Comparison of ENCODE assay signal across 8 cellular contexts in genomic region chr2:95207111-95207961, GRCh38. TPM values are rescaled to one million over a fixed set of nuclear protein-coding genes. Genes with fewer than 3 reads are reported as not detected.
DNase-seq lines count a peak whose midpoint lies in the region; ATAC-seq and TF ChIP-seq lines count a peak whose summit lies in the region.

ZNF892 (plus strand) TSS chr2:95207521; CDS start chr2:95207816, 295 bp downstream.

- H3K9me3 Mint-ChIP-seq in activated CD4-positive, alpha-beta T cell treated with anti-CD3 and anti-CD28 coated beads for 36 hours (ENCODE audit: low read depth), result peaks cover 27% of the 10 kb centered on the region

- no peaks in the 10 kb centered on the region for H3K27me3 ChIP-seq in layer of hippocampus (ENCODE audit: control insufficient read depth, insufficient read depth, low read length)

- peak within 1 kb of the TSS; percentile 76 for H3K27ac ChIP-seq in layer of hippocampus (ENCODE audit: low read depth, low read length)

- intact Hi-C loops in activated CD4-positive, alpha-beta T cell treated with anti-CD3 and anti-CD28 coated beads for 36 hours (cut with DNase I, micrococcal nuclease), result loop anchor here (1.0 to 2.0 kb wide), 7 partner anchors 42 to 195 kb away; partner anchors contain the start of genes ZNF2 (in 2 of the 2), FAHD2A (in 1 of the 2) and ZNF514 (in 1 of the 2)

- CTCF ChIA-PET in activated CD4-positive, alpha-beta T cell treated with anti-CD3 and anti-CD28 coated beads for 36 hours (lab: Charles Lee), result no interaction called here

- H3K36me3 Mint-ChIP-seq in activated CD4-positive, alpha-beta T cell treated with anti-CD3 and anti-CD28 coated beads for 36 hours (ENCODE audit: low read depth), result peaks cover 39% of the 10 kb centered on the region

- H3K27me3 Mint-ChIP-seq in activated CD4-positive, alpha-beta T cell treated with anti-CD3 and anti-CD28 coated beads for 36 hours, result no peaks in the 10 kb centered on the region

- H3K4me1 Mint-ChIP-seq in activated CD4-positive, alpha-beta T cell treated with anti-CD3 and anti-CD28 coated beads for 36 hours, result peaks cover 17% of the 10 kb centered on the region

- ATAC-seq in GM18907 (IDR thresholded peaks at IDR 0.05; ENCODE audit: unreplicated experiment) (peak; percentile 99), HG03139 (IDR thresholded peaks at IDR 0.05; ENCODE audit: unreplicated experiment) (peak; percentile 95)
- peak; percentile 98 for ATAC-seq in activated CD4-positive, alpha-beta T cell treated with anti-CD3 and anti-CD28 coated beads for 36 hours

- DNase-seq in AG20443 (ENCODE audit: low spot score) (peak; percentile 98), NCI-H226 (peak; percentile 45), choroid plexus epithelial cell (ENCODE audit: low read depth) (peak; percentile 87)
- DNase-seq in activated CD4-positive, alpha-beta T cell treated with anti-CD3 and anti-CD28 coated beads for 36 hours, result peak; percentile 91
- DNase-seq in stimulated activated CD4-positive, alpha-beta T cell treated with anti-CD3 and anti-CD28 coated beads, Interleukin-1b, Interleukin-23, amount 100 ng/mL, for 24 hours (ENCODE audit: low read depth in 4 of 4, low spot score in 1 of 4), result peak; percentile 49 to 78 (median 65)

- H3K4me3 Mint-ChIP-seq in activated CD4-positive, alpha-beta T cell treated with anti-CD3 and anti-CD28 coated beads for 36 hours, result peak within 1 kb of the TSS; percentile 87

- peak; percentile 33 for TF ChIP-seq CTCF in choroid plexus epithelial cell (conservative IDR thresholded peaks at IDR 0.05; ENCODE audit: low read depth, low read length)

- peak within 1 kb of the TSS; percentile 68 for H3K27ac Mint-ChIP-seq in activated CD4-positive, alpha-beta T cell treated with anti-CD3 and anti-CD28 coated beads for 36 hours

- H3K4me3 ChIP-seq in choroid plexus epithelial cell (ENCODE audit: low read depth, low read length), result peak within 1 kb of the TSS; percentile 92

- POLR2A ChIA-PET in activated CD4-positive, alpha-beta T cell treated with anti-CD3 and anti-CD28 coated beads for 36 hours (lab: Charles Lee), result no interaction called here

RNA-seq across cellular contexts. Expression of gene ZNF892, which starts in this region (rescaled TPM):
- 1 to 10 TPM; 3.2 to 3.8 TPM for total RNA-seq in activated CD4-positive, alpha-beta T cell treated with anti-CD3 and anti-CD28 coated beads for 36 hours

Comparison
In these comparisons a context has a peak if more than half of its experiments do, and no peak if none do; other contexts are left out.
1. Peak in every context shown above with its lines: DNase-seq, ATAC-seq, H3K4me3 ChIP-seq and H3K27ac ChIP-seq.
2. DNase-seq: peak in every context shown above with its lines; median percentile 98 in AG20443; 91 in activated CD4-positive, alpha-beta T cell treated with anti-CD3 and anti-CD28 coated beads for 36 hours; 87 in choroid plexus epithelial cell; 65 in stimulated activated CD4-positive, alpha-beta T cell treated with anti-CD3 and anti-CD28 coated beads, Interleukin-1b, Interleukin-23, amount 100 ng/mL, for 24 hours; 45 in NCI-H226.